Comparison of ENCODE assay signal across 22 cellular contexts in the genomic region with DNA sequence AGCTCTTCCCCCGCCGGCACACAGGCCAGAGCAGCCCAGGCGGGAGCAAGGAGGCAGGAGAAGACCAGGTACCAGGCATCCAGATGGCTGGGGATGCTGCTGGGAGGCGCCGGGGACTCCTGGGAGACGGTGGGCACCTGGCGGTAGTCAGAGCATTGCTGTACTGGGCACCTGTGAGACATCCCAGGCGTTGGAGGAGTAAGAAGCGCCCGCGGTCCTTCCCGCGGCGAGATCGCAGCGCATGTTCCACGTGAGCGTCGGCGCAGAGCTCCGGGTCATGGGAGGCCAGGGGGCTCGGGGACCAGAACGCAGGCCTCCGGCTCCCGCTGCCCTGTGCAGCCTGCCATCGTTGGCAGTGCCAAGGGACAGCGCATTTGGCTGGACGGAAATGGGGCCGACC.
A peak's percentile ranks its signal among the peaks of the same experiment; 100 is the strongest.
DNase-seq lines count a peak whose midpoint lies in the region; ATAC-seq, FAIRE-seq and TF ChIP-seq lines count a peak whose summit lies in the region.
"Had no signal": no experiment of that assay in that cellular context is flagged by ENCODE, and none has a peak within 500 bp of the region (broad histone marks: within the 10 kb centered on the region; RNA-seq: fewer than 3 reads in every experiment).

No MANE protein-coding gene starts in this region.

- H3K79me1 ChIP-seq in H1 (ENCODE audit: low read depth, low read length): no peaks in the 10 kb centered on the region
- H3K79me1 ChIP-seq in neuronal stem cell (ENCODE audit: low read depth, low read length): no peaks in the 10 kb centered on the region

- TF ChIP-seq POLR2A in K562 (conservative IDR thresholded peaks at IDR 0.05) (no peak), H1 (IDR thresholded peaks at IDR 0.05; ENCODE audit: control extremely low read depth in 1 of 2, low read depth in 2 of 2, low read length in 2 of 2) (no peak)

- H4K8ac ChIP-seq in H1 (ENCODE audit: extremely low read depth, insufficient read depth, low read length): no peak overlapping the region
- no peak overlapping the region for H4K8ac ChIP-seq in neuronal stem cell (ENCODE audit: low read depth, low read length)

- H3K9me3 ChIP-seq in K562 (replicated peaks; ENCODE audit: control insufficient read depth, insufficient read depth, low read depth, low read length): no peaks in the 10 kb centered on the region
- peaks cover 4 to 5% of the 10 kb centered on the region in 2 experiments; a peak in 1 of 4 replicates for H3K9me3 ChIP-seq in H1 (ENCODE audit: insufficient read depth in 2 of 2, low read depth in 1 of 2, low read length in 1 of 2)
- peaks cover 0 to 6% of the 10 kb centered on the region in 2 donors for H3K9me3 ChIP-seq in neuronal stem cell (replicated peaks in 1 of 2; ENCODE audit: control insufficient read depth in 2 of 2, insufficient read depth in 1 of 2, low read depth in 1 of 2, low read length in 2 of 2)

- intact Hi-C loops in K562 (cut with micrococcal nuclease): no loop called here

- peaks cover 10% of the 10 kb centered on the region for H3K27me3 Mint-ChIP-seq in GM23338 (ENCODE audit: insufficient read depth, low read depth, poor library complexity)

- POLR2A ChIA-PET in K562 (lab: Yijun Ruan, JAX): no interaction called here
- POLR2A ChIA-PET in H1 (lab: Charles Lee; ENCODE audit: partially characterized antibody): interaction anchor here (1.2 kb wide), 1 partner anchor 10 kb away, joined by 3 read pairs; no protein-coding TSS in a partner anchor

- H3K4ac ChIP-seq in H1 (replicated peaks; ENCODE audit: insufficient read length, low read depth, low read length): no peak overlapping the region
- H3K4ac ChIP-seq in neuronal stem cell (ENCODE audit: low read length): no peak overlapping the region

- no peak overlapping the region for H2AK5ac ChIP-seq in H1 (ENCODE audit: low read depth, low read length)
- no peak overlapping the region for H2AK5ac ChIP-seq in neuronal stem cell (ENCODE audit: low read depth, low read length)

- H2BK5ac ChIP-seq in H1 (ENCODE audit: low read depth, low read length) (no peak overlapping the region), neuronal stem cell (ENCODE audit: low read length) (no peak overlapping the region)

- CTCF ChIA-PET in K562 (lab: Yijun Ruan, JAX; ENCODE audit: low intra/inter-chr PET ratio): no interaction called here
- CTCF ChIA-PET in H1 (lab: Charles Lee; ENCODE audit: partially characterized antibody): interaction anchor here (1.0 kb wide), 1 partner anchor 77 kb away, joined by 3 read pairs; no protein-coding TSS in a partner anchor

- DNase-seq in GM23338 (ENCODE audit: low spot score): no peak
- DNase-seq in K562 (ENCODE audit: extremely low read depth in 1 of 4, low spot score in 3 of 4): no peak
- no peak for DNase-seq in H1 (ENCODE audit: low read depth in 1 of 2, low spot score in 2 of 2)
- no peak for DNase-seq in neuronal stem cell (ENCODE audit: low spot score)
- DNase-seq: AML-193; Caco-2; Calu3; CD4-positive, alpha-beta T cell; CD8-positive, alpha-beta T cell; DMS79 treated with DMSO at 0.1 percent for 48 hours; GF-D8 had no signal

- no peaks in the 10 kb centered on the region for H3K23me2 ChIP-seq in H1 (ENCODE audit: low read depth, low read length)

- H3K14ac ChIP-seq in H1 (ENCODE audit: insufficient read length) (no peak overlapping the region), neuronal stem cell (ENCODE audit: low read length) (no peak overlapping the region)

- no peaks in the 10 kb centered on the region for H3K9me1 ChIP-seq in K562 (ENCODE audit: control insufficient read depth, insufficient read depth, low read length)

- H3K4me2 ChIP-seq in GM23338: no peak overlapping the region
- H3K4me2 ChIP-seq in K562 (ENCODE audit: insufficient read depth, low read length): no peak overlapping the region
- no peak overlapping the region for H3K4me2 ChIP-seq in H1 (ENCODE audit: insufficient read depth in 1 of 2, low read depth in 2 of 2, low read length in 2 of 2)
- no peak overlapping the region for H3K4me2 ChIP-seq in neuronal stem cell (ENCODE audit: insufficient read depth, low read length, poor library complexity, severe bottlenecking)
- H3K4me2 ChIP-seq: A549 had no signal

- H3K27me3 ChIP-seq in GM23338 (ENCODE audit: insufficient read depth): no peaks in the 10 kb centered on the region
- H3K27me3 ChIP-seq in K562 (ENCODE audit: control insufficient read depth in 2 of 2, insufficient read depth in 2 of 2, low read length in 2 of 2): peaks cover 18 to 44% of the 10 kb centered on the region in 2 experiments
- H3K27me3 ChIP-seq in H1 (replicated peaks in 1 of 4; ENCODE audit: control insufficient read depth in 3 of 4, extremely low read depth in 1 of 4, insufficient read depth in 3 of 4, low read length in 3 of 4): no peaks in the 10 kb centered on the region; a peak in 1 of 7 replicates
- no peaks in the 10 kb centered on the region for H3K27me3 ChIP-seq in neuronal stem cell (ENCODE audit: control insufficient read depth in 3 of 3, insufficient read depth in 3 of 3, low read depth in 1 of 3, low read length in 3 of 3)
- H3K27me3 ChIP-seq: BLaER1 treated with 17β-estradiol and CSF1 and Interleukin-3, amounts not matched to agents 10 nM and 100 nM had no signal

- H3K56ac ChIP-seq in H1 (replicated peaks; ENCODE audit: insufficient read length, low read depth, low read length): no peak overlapping the region

- H3K4me1 Mint-ChIP-seq in GM23338: peaks cover 28% of the 10 kb centered on the region
- H3K4me1 Mint-ChIP-seq: B cell had no signal

- H4K20me1 ChIP-seq in GM23338 (replicated peaks; ENCODE audit: insufficient read depth) (no peaks in the 10 kb centered on the region), K562 (replicated peaks; ENCODE audit: control insufficient read depth, insufficient read depth, low read length) (no peaks in the 10 kb centered on the region), H1 (replicated peaks in 1 of 2; ENCODE audit: control insufficient read depth in 1 of 2, insufficient read depth in 2 of 2, low read length in 2 of 2) (no peaks in the 10 kb centered on the region)
- H4K20me1 ChIP-seq: BLaER1 treated with 17β-estradiol and CSF1 and Interleukin-3, amounts not matched to agents 10 nM and 100 nM had no signal

- H4K91ac ChIP-seq in H1 (replicated peaks; ENCODE audit: insufficient read length, low read length) (peak overlapping the region; percentile 23), neuronal stem cell (ENCODE audit: low read depth, low read length, poor library complexity) (no peak overlapping the region)

- peaks cover 18% of the 10 kb centered on the region for H3K36me3 Mint-ChIP-seq in GM23338 (ENCODE audit: low read depth)
- H3K36me3 Mint-ChIP-seq: CD8-positive, alpha-beta T cell had no signal

- no peak overlapping the region for H4K5ac ChIP-seq in H1 (ENCODE audit: insufficient read length, low read depth, low read length)

- no peak overlapping the region for H3K27ac Mint-ChIP-seq in GM23338
- H3K27ac Mint-ChIP-seq: B cell; CD4-positive, alpha-beta T cell; CD8-positive, alpha-beta T cell had no signal

- BruUV-seq in K562 (replicated peaks; lab: Mats Ljungman, UMichigan): no TSS peak

- no peak for TF ChIP-seq CTCF in GM23338 (conservative IDR thresholded peaks at IDR 0.05; ENCODE audit: low read depth in 2 of 2)
- no peak for TF ChIP-seq CTCF in K562 (IDR thresholded peaks at IDR 0.05 in 2 of 3, conservative IDR thresholded peaks at IDR 0.05 in 1 of 3; ENCODE audit: insufficient read depth in 2 of 3, low read depth in 1 of 3, low read length in 3 of 3)
- no peak for TF ChIP-seq CTCF in H1 (IDR thresholded peaks at IDR 0.05; ENCODE audit: control extremely low read depth in 1 of 3, insufficient read depth in 1 of 3, low read depth in 1 of 3, low read length in 3 of 3)

- H2AFZ ChIP-seq in GM23338 (peak overlapping the region; percentile 81; the same call in 1 of the 2 replicates), K562 (ENCODE audit: low read depth, low read length) (no peak overlapping the region), H1 (ENCODE audit: low read length) (no peak overlapping the region), neuronal stem cell (ENCODE audit: low read length) (no peak overlapping the region)

- no peak overlapping the region for H2BK20ac ChIP-seq in H1 (ENCODE audit: low read length)

- no peaks in the 10 kb centered on the region for H3F3A ChIP-seq in GM23338 (replicated peaks; ENCODE audit: low read depth)

- H3K4me3 Mint-ChIP-seq in GM23338: no peak overlapping the region
- H3K4me3 Mint-ChIP-seq: B cell; CD4-positive, alpha-beta T cell; CD8-positive, alpha-beta T cell had no signal

- in situ Hi-C loops in K562 (cut with MboI): no loop called here

- H3K23ac ChIP-seq in H1 (ENCODE audit: insufficient read length): no peak overlapping the region
- no peak overlapping the region for H3K23ac ChIP-seq in neuronal stem cell (ENCODE audit: low read depth, low read length, poor library complexity)

- peak overlapping the region; percentile 60; the same call in 1 of the 2 replicates for H2BK12ac ChIP-seq in H1 (ENCODE audit: low read depth, low read length)
- H2BK12ac ChIP-seq in neuronal stem cell (ENCODE audit: low read length): no peak overlapping the region

- H3K79me2 ChIP-seq in GM23338 (replicated peaks; ENCODE audit: insufficient read depth) (no peaks in the 10 kb centered on the region), K562 (ENCODE audit: control insufficient read depth, insufficient read depth, low read length) (no peaks in the 10 kb centered on the region), H1 (ENCODE audit: control insufficient read depth in 1 of 2, insufficient read depth in 2 of 2, low read length in 2 of 2) (no peaks in the 10 kb centered on the region)

- ATAC-seq in GM23338 (no peak), K562 (no peak), GM19035 (IDR thresholded peaks at IDR 0.05; ENCODE audit: unreplicated experiment) (no peak), GM19397 (IDR thresholded peaks at IDR 0.05; ENCODE audit: unreplicated experiment) (no peak), HG03457 (IDR thresholded peaks at IDR 0.05; ENCODE audit: unreplicated experiment) (no peak)
- ATAC-seq: A549; CD8-positive, alpha-beta T cell had no signal

- peaks cover 18% of the 10 kb centered on the region for H3K9me2 ChIP-seq in GM23338 (ENCODE audit: insufficient read depth)

- no peak for TF ChIP-seq EP300 in K562 (IDR thresholded peaks at IDR 0.05; ENCODE audit: low read length)
- no peak for TF ChIP-seq EP300 in H1 (IDR thresholded peaks at IDR 0.05; ENCODE audit: borderline replicate concordance in 1 of 2, low read depth in 2 of 2, low read length in 2 of 2)

- H3K36me3 ChIP-seq in GM23338 (ENCODE audit: insufficient read depth) (no peaks in the 10 kb centered on the region; the same call in 1 of the 2 replicates), K562 (ENCODE audit: control insufficient read depth, insufficient read depth, low read length) (no peaks in the 10 kb centered on the region), H1 (ENCODE audit: control insufficient read depth in 2 of 4, insufficient read depth in 4 of 4, low read length in 3 of 4) (no peaks in the 10 kb centered on the region), neuronal stem cell (replicated peaks in 1 of 2; ENCODE audit: control insufficient read depth in 2 of 2, insufficient read depth in 2 of 2, low read length in 2 of 2) (no peaks in the 10 kb centered on the region)
- H3K36me3 ChIP-seq: BLaER1 treated with 17β-estradiol and CSF1 and Interleukin-3, amounts not matched to agents 10 nM and 100 nM had no signal

- H3K4me3 ChIP-seq in GM23338: no peak overlapping the region
- no peak overlapping the region for H3K4me3 ChIP-seq in K562
- H3K4me3 ChIP-seq in H1 (ENCODE audit: extremely low read depth in 1 of 4, insufficient read depth in 2 of 4, low read depth in 3 of 4, low read length in 4 of 4): no peak overlapping the region
- no peak overlapping the region for H3K4me3 ChIP-seq in neuronal stem cell (ENCODE audit: low read length in 2 of 2)
- H3K4me3 ChIP-seq: A549 had no signal

- no peak overlapping the region for H2BK120ac ChIP-seq in H1 (replicated peaks; ENCODE audit: low read depth, low read length)
- no peak overlapping the region for H2BK120ac ChIP-seq in neuronal stem cell (ENCODE audit: low read depth, low read length)

- peaks cover 22% of the 10 kb centered on the region for H3K4me1 ChIP-seq in GM23338 (ENCODE audit: insufficient read depth)
- H3K4me1 ChIP-seq in K562 (replicated peaks in 1 of 2; ENCODE audit: control insufficient read depth in 2 of 2, insufficient read depth in 2 of 2, low read length in 2 of 2): peaks cover 0 to 5% of the 10 kb centered on the region in 2 experiments; a peak in 1 of 5 replicates
- peaks cover 8 to 31% (median 15%) of the 10 kb centered on the region in 4 experiments for H3K4me1 ChIP-seq in H1 (replicated peaks in 1 of 4; ENCODE audit: control insufficient read depth in 3 of 4, insufficient read depth in 4 of 4, low read length in 3 of 4)
- peaks cover 0 to 4% of the 10 kb centered on the region in 2 donors for H3K4me1 ChIP-seq in neuronal stem cell (ENCODE audit: control insufficient read depth in 2 of 2, insufficient read depth in 1 of 2, low read depth in 1 of 2, low read length in 2 of 2)
- H3K4me1 ChIP-seq: A549 had no signal

- H3K27ac ChIP-seq in GM23338 (ENCODE audit: low read depth) (no peak overlapping the region), K562 (ENCODE audit: extremely low read depth, low read depth, low read length) (no peak overlapping the region), H1 (ENCODE audit: low read depth, low read length) (no peak overlapping the region), neuronal stem cell (replicated peaks; ENCODE audit: low read length) (no peak overlapping the region)
- H3K27ac ChIP-seq: 22Rv1; A549; BLaER1 treated with 17β-estradiol and CSF1 and Interleukin-3, amounts not matched to agents 10 nM and 100 nM; C4-2B had no signal

- H2BK15ac ChIP-seq in H1 (ENCODE audit: low read length) (no peak overlapping the region), neuronal stem cell (ENCODE audit: low read length) (no peak overlapping the region)

- FAIRE-seq in K562 (lab: Jason Lieb, UNC) (no peak), H1 (lab: Jason Lieb, UNC) (no peak)
- FAIRE-seq: A549, D721Med, G401.6, GM12891 had no signal

- H3K9me3 Mint-ChIP-seq in GM23338: peaks cover 18% of the 10 kb centered on the region

- H3K9ac ChIP-seq in K562 (ENCODE audit: insufficient read depth in 1 of 2, low read depth in 2 of 2, low read length in 2 of 2) (no peak overlapping the region), H1 (replicated peaks in 1 of 4; ENCODE audit: extremely low read depth in 1 of 4, low read depth in 3 of 4, low read length in 3 of 4) (no peak overlapping the region), neuronal stem cell (ENCODE audit: low read depth, low read length, poor library complexity) (no peak overlapping the region)
- H3K9ac ChIP-seq: BLaER1 treated with 17β-estradiol and CSF1 and Interleukin-3, amounts not matched to agents 10 nM and 100 nM had no signal

- no peak for TF ChIP-seq RAD21 in K562 (CRISPR knock-in tag; conservative IDR thresholded peaks at IDR 0.05 in 1 of 2, IDR thresholded peaks at IDR 0.05 in 1 of 2)
- no peak for TF ChIP-seq RAD21 in H1 (IDR thresholded peaks at IDR 0.05 in 1 of 2, conservative IDR thresholded peaks at IDR 0.05 in 1 of 2; ENCODE audit: low read depth in 2 of 2, low read length in 2 of 2)

- WGBS in K562 (ENCODE audit: insufficient coverage, low coverage, missing lambda C conversion rate): 19% methylated on average over 26 of the region's 29 CpGs
- 87% methylated on average over 10 of the region's 29 CpGs; no CpG with 5 or more reads in 1 of the 2 experiments for WGBS in H1 (ENCODE audit: extremely low coverage in 1 of 2, insufficient coverage in 1 of 2, insufficient read length in 1 of 2, insufficient replicate concordance in 2 of 2, low coverage in 1 of 2, low lambda C conversion rate in 2 of 2, missing lambda C conversion rate in 1 of 2), 2 experiments
- no CpG with 5 or more reads among the region's 29 CpGs for WGBS in neuronal stem cell (ENCODE audit: extremely low coverage in 2 of 2, insufficient read length in 2 of 2, insufficient replicate concordance in 1 of 2), 2 donors

- H3K18ac ChIP-seq in H1 (ENCODE audit: extremely low read depth, low read length): no peak overlapping the region
- peak overlapping the region; percentile 11 for H3K18ac ChIP-seq in neuronal stem cell (ENCODE audit: low read length)
